ENCODE assay signal across 17 cellular contexts in genomic region chr6:131715567-131715966, GRCh38. TPM values are rescaled to one million over a fixed set of nuclear protein-coding genes. Genes with fewer than 3 reads are reported as not detected.
"Had no signal": no experiment of that assay in that cellular context is flagged by ENCODE, and none has a peak within 500 bp of the region (broad histone marks: within the 10 kb centered on the region; RNA-seq: fewer than 3 reads in every experiment).

No MANE protein-coding gene starts in this region.

RNA-seq across cellular contexts. Expression of gene CTAGE9, which starts 4.8 kb away (rescaled TPM):
- total RNA-seq: activated CD4-positive, alpha-beta memory T cell treated with anti-CD3 and anti-CD28 coated beads for 36 hours; adrenal gland; cardiac septum; dorsolateral prefrontal cortex; endodermal cell; epithelial cell of proximal tubule; gastrocnemius medialis; heart left ventricle; lower leg skin; mesenteric fat pad; progenitor cell of endocrine pancreas; right atrium auricular region; suprapubic skin had no signal
- polyA plus RNA-seq: adrenal gland, heart left ventricle, immature natural killer cell, neural cell, small intestine had no signal

RNA-seq across cellular contexts. Expression of gene OR2A4, which starts 14.4 kb away (rescaled TPM):
- total RNA-seq: activated CD4-positive, alpha-beta memory T cell treated with anti-CD3 and anti-CD28 coated beads for 36 hours; activated CD4-positive, alpha-beta T cell treated with anti-CD3 and anti-CD28 coated beads for 36 hours; adrenal gland; endodermal cell; epithelial cell of proximal tubule; heart left ventricle; mesenteric fat pad; progenitor cell of endocrine pancreas; right atrium auricular region; suprapubic skin had no signal
- polyA plus RNA-seq: heart left ventricle, immature natural killer cell, neural cell, small intestine had no signal
